Comparison of ENCODE assay signal across 24 cellular contexts in the genomic region with DNA sequence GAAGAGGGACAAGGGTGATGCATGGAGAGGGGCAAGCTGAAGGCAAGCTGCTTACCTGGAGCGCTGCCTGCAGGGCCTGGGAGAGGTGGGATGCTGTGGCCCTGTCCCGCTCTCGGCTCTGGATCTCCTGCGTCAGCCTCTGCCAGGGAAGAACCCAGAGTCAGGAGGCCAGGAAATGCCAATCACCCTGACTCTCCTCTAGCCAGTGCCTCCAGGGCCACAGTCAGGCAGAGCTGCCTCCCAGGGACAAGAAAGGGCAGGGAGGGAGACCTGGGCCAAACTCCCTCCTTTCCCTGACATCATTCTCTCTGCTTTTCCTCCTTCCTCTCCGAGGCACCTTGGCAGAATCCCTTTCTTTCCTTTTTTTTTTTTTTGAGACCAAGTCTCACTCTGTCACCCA. TPM values are rescaled to one million over a fixed set of nuclear protein-coding genes. Genes with fewer than 3 reads are reported as not detected.
DNase-seq lines count a peak whose midpoint lies in the region; ATAC-seq, FAIRE-seq and TF ChIP-seq lines count a peak whose summit lies in the region.
"Had no signal": no experiment of that assay in that cellular context is flagged by ENCODE, and none has a peak within 500 bp of the region (broad histone marks: within the 10 kb centered on the region; RNA-seq: fewer than 3 reads in every experiment).

No MANE protein-coding gene starts in this region.

- 85% methylated on average over 5 of the region's 5 CpGs for WGBS in HepG2 (ENCODE audit: low lambda C conversion rate)
- WGBS in right lobe of liver (ENCODE audit: insufficient coverage, low coverage, low lambda C conversion rate, missing lambda C conversion rate), result 45% methylated on average over 1 of the region's 5 CpGs
- 86% methylated on average over 5 of the region's 5 CpGs for WGBS in mesenchymal stem cell

- H3K4me3 ChIP-seq in HepG2 (replicated peaks in 1 of 3; ENCODE audit: insufficient read depth in 1 of 3, low read depth in 2 of 3, low read length in 3 of 3), result no peak overlapping the region
- H3K4me3 ChIP-seq in right lobe of liver, result no peak overlapping the region
- no peak overlapping the region for H3K4me3 ChIP-seq in mesenchymal stem cell (ENCODE audit: insufficient read depth in 1 of 2, low read depth in 1 of 2, low read length in 2 of 2)
- H3K4me3 ChIP-seq: BLaER1, HAP-1, K562 had no signal

- no peak for TF ChIP-seq RAD21 in HepG2 (CRISPR knock-in tag; IDR thresholded peaks at IDR 0.05)

- peak overlapping the region; percentile 25 for H4K91ac ChIP-seq in mesenchymal stem cell (ENCODE audit: low read length)

- H3K36me3 ChIP-seq in HepG2 (replicated peaks in 1 of 2; ENCODE audit: control insufficient read depth in 1 of 2, insufficient read depth in 2 of 2, low read length in 2 of 2), result peaks cover 0 to 3% of the 10 kb centered on the region in 2 experiments; a peak in 2 of 5 replicates
- no peaks in the 10 kb centered on the region for H3K36me3 ChIP-seq in right lobe of liver
- H3K36me3 ChIP-seq in mesenchymal stem cell (ENCODE audit: control insufficient read depth in 1 of 2, insufficient read depth in 2 of 2, low read depth in 1 of 2, low read length in 2 of 2), result peaks cover 0 to 7% of the 10 kb centered on the region in 2 experiments
- H3K36me3 ChIP-seq: BLaER1, HAP-1 had no signal

- no peak overlapping the region for H3K4me3 Mint-ChIP-seq in stimulated activated effector memory CD8-positive, alpha-beta T cell treated with anti-CD3 and anti-CD28 coated beads, Interleukin-12 subunit alpha, Interleukin-12 subunit beta, amount 100 ng/mL, for 72 hours
- H3K4me3 Mint-ChIP-seq: CD14-positive monocyte; CD4-positive, alpha-beta memory T cell had no signal

- CTCF ChIA-PET in HepG2 (lab: Yijun Ruan, JAX; ENCODE audit: low intra/inter-chr PET ratio, low total read pairs), result no interaction called here

- H2BK5ac ChIP-seq in mesenchymal stem cell (ENCODE audit: low read depth, low read length, poor library complexity, severe bottlenecking), result no peak overlapping the region

- H2BK120ac ChIP-seq in mesenchymal stem cell (ENCODE audit: low read depth, low read length), result no peak overlapping the region

- H3K27me3 ChIP-seq in HepG2 (ENCODE audit: control insufficient read depth in 1 of 2, insufficient read depth in 2 of 2, low read length in 2 of 2) (no peaks in the 10 kb centered on the region), right lobe of liver (no peaks in the 10 kb centered on the region), mesenchymal stem cell (ENCODE audit: control insufficient read depth in 1 of 2, insufficient read depth in 1 of 2, low read length in 2 of 2) (peaks cover 0 to 46% of the 10 kb centered on the region in 2 experiments)
- H3K27me3 ChIP-seq: BLaER1 had no signal

- H4K20me1 ChIP-seq in HepG2 (ENCODE audit: insufficient read depth, low read length), result no peaks in the 10 kb centered on the region
- H4K20me1 ChIP-seq: BLaER1 had no signal

- no peak overlapping the region for H2AFZ ChIP-seq in HepG2 (ENCODE audit: low read length)
- no peak overlapping the region for H2AFZ ChIP-seq in mesenchymal stem cell (ENCODE audit: low read depth, low read length)

- H4K8ac ChIP-seq in mesenchymal stem cell (ENCODE audit: low read length), result no peak overlapping the region

- peaks cover 24% of the 10 kb centered on the region for H3K4me1 Mint-ChIP-seq in stimulated activated effector memory CD8-positive, alpha-beta T cell treated with anti-CD3 and anti-CD28 coated beads, Interleukin-12 subunit alpha, Interleukin-12 subunit beta, amount 100 ng/mL, for 72 hours

- H3K23ac ChIP-seq in mesenchymal stem cell (ENCODE audit: low read length in 2 of 2), result no peak overlapping the region

- H3K36me3 Mint-ChIP-seq in stimulated activated effector memory CD8-positive, alpha-beta T cell treated with anti-CD3 and anti-CD28 coated beads, Interleukin-12 subunit alpha, Interleukin-12 subunit beta, amount 100 ng/mL, for 72 hours, result peaks cover 6% of the 10 kb centered on the region
- H3K36me3 Mint-ChIP-seq: CD14-positive monocyte; CD4-positive, alpha-beta memory T cell had no signal

- H3K79me2 ChIP-seq in HepG2 (ENCODE audit: insufficient read depth, low read length), result no peaks in the 10 kb centered on the region

- H3K4me2 ChIP-seq in HepG2 (ENCODE audit: low read depth, low read length) (no peak overlapping the region), mesenchymal stem cell (ENCODE audit: low read length, poor library complexity, severe bottlenecking) (no peak overlapping the region)
- H3K4me2 ChIP-seq: BLaER1 had no signal

- H3K4me1 ChIP-seq in HepG2 (ENCODE audit: insufficient read depth, low read length) (peaks cover 5% of the 10 kb centered on the region; the same call in 1 of the 2 replicates), right lobe of liver (no peaks in the 10 kb centered on the region), mesenchymal stem cell (ENCODE audit: control insufficient read depth, insufficient read depth, low read depth, low read length) (peaks cover 13% of the 10 kb centered on the region)
- H3K4me1 ChIP-seq: HAP-1 had no signal

- TF ChIP-seq POLR2A in HepG2 (IDR thresholded peaks at IDR 0.05; ENCODE audit: insufficient read depth in 1 of 2, low read depth in 2 of 2, low read length in 2 of 2) (no peak), right lobe of liver (IDR thresholded peaks at IDR 0.05) (no peak)

- TF ChIP-seq EP300 in HepG2 (IDR thresholded peaks at IDR 0.05; ENCODE audit: low read depth in 2 of 2, low read length in 2 of 2), result no peak
- no peak for TF ChIP-seq EP300 in HepG2 (CRISPR knock-in tag; IDR thresholded peaks at IDR 0.05; ENCODE audit: borderline replicate concordance)

- no peak overlapping the region for H3K4ac ChIP-seq in mesenchymal stem cell (ENCODE audit: low read depth in 1 of 2, low read length in 2 of 2)

- H3K79me1 ChIP-seq in mesenchymal stem cell (replicated peaks; ENCODE audit: low read length, poor library complexity, severe bottlenecking), result no peaks in the 10 kb centered on the region

- no peak for FAIRE-seq in HepG2 (lab: Jason Lieb, UNC)
- FAIRE-seq: GM12892, GM18507, K562 had no signal

- in situ Hi-C loops in HepG2 (cut with HindIII; ENCODE audit: extremely low pct_ligation_motif_present, low pct_unique_long_range_greater_than_20kb), result no loop called here

- no peaks in the 10 kb centered on the region for H3K9me3 Mint-ChIP-seq in stimulated activated effector memory CD8-positive, alpha-beta T cell treated with anti-CD3 and anti-CD28 coated beads, Interleukin-12 subunit alpha, Interleukin-12 subunit beta, amount 100 ng/mL, for 72 hours
- H3K9me3 Mint-ChIP-seq: CD4-positive, alpha-beta memory T cell had no signal

- H3K9me3 ChIP-seq in HepG2 (ENCODE audit: low read length) (no peaks in the 10 kb centered on the region), right lobe of liver (no peaks in the 10 kb centered on the region), mesenchymal stem cell (ENCODE audit: control insufficient read depth, low read length) (no peaks in the 10 kb centered on the region)
- H3K9me3 ChIP-seq: BLaER1, HAP-1 had no signal

- peak overlapping the region; percentile 20 for H3K27ac Mint-ChIP-seq in stimulated activated effector memory CD8-positive, alpha-beta T cell treated with anti-CD3 and anti-CD28 coated beads, Interleukin-12 subunit alpha, Interleukin-12 subunit beta, amount 100 ng/mL, for 72 hours
- H3K27ac Mint-ChIP-seq: CD14-positive monocyte had no signal

- TF ChIP-seq CTCF in HepG2 (CRISPR knock-in tag; IDR thresholded peaks at IDR 0.05), result no peak
- no peak for TF ChIP-seq CTCF in right lobe of liver (IDR thresholded peaks at IDR 0.05)

- H3K18ac ChIP-seq in mesenchymal stem cell (ENCODE audit: low read depth in 1 of 2, low read length in 2 of 2), result no peak overlapping the region

- no peak overlapping the region for H2BK12ac ChIP-seq in mesenchymal stem cell (ENCODE audit: low read length in 2 of 2)

- DNase-seq in HepG2 (ENCODE audit: low spot score) (no peak), right lobe of liver (no peak), M059J (ENCODE audit: low read depth) (peak; percentile 66), mesenchymal stem cell (no peak), putamen (ENCODE audit: low spot score) (no peak), superior temporal gyrus (ENCODE audit: extremely low spot score) (no peak)
- no peak for DNase-seq in stimulated activated effector memory CD8-positive, alpha-beta T cell treated with anti-CD3 and anti-CD28 coated beads, Interleukin-12 subunit alpha, Interleukin-12 subunit beta, amount 100 ng/mL, for 72 hours (ENCODE audit: low spot score in 2 of 2)
- DNase-seq: 8988T; CD4-positive, alpha-beta memory T cell; DMS153; DMS79; GDM1; GOT3; IMR-90 had no signal

- ATAC-seq in HepG2 (no peak), right lobe of liver (no peak), GM21576 (IDR thresholded peaks at IDR 0.05; ENCODE audit: unreplicated experiment) (no peak)
- ATAC-seq in stimulated activated effector memory CD8-positive, alpha-beta T cell treated with anti-CD3 and anti-CD28 coated beads, Interleukin-12 subunit alpha, Interleukin-12 subunit beta, amount 100 ng/mL, for 72 hours, result no peak
- ATAC-seq: K562 had no signal

- no TSS peak for BruUV-seq in HepG2 (replicated peaks; lab: Mats Ljungman, UMichigan)

- no peak overlapping the region for H3K14ac ChIP-seq in mesenchymal stem cell (ENCODE audit: low read length in 2 of 2)

- intact Hi-C loops in HepG2 (cut with micrococcal nuclease; ENCODE audit: unreplicated experiment), result no loop called here
- intact Hi-C loops in right lobe of liver (cut with DNase I), result loop anchor here in 1 of 2 donors (10.0 kb wide), 1 partner anchor 273 kb away; no protein-coding TSS in a partner anchor

- POLR2A ChIA-PET in HepG2 (lab: Yijun Ruan, JAX), result interaction anchor here (1.0 to 1.3 kb wide), 2 partner anchors 9 to 34 kb away, joined by 3 read pairs; no protein-coding TSS in a partner anchor

- H3K27ac ChIP-seq in HepG2 (ENCODE audit: extremely low read length, insufficient read depth, low read length) (no peak overlapping the region), right lobe of liver (no peak overlapping the region), mesenchymal stem cell (ENCODE audit: low read length, poor library complexity, severe bottlenecking) (no peak overlapping the region)
- H3K27ac ChIP-seq: BLaER1, HL-60 had no signal

- no peak overlapping the region for H2AK5ac ChIP-seq in mesenchymal stem cell (ENCODE audit: low read length, severe bottlenecking)

- no peak overlapping the region for H3K9ac ChIP-seq in HepG2 (ENCODE audit: insufficient read depth, low read depth, low read length)
- no peak overlapping the region for H3K9ac ChIP-seq in mesenchymal stem cell (ENCODE audit: low read length)
- H3K9ac ChIP-seq: BLaER1 had no signal

- no peak overlapping the region for H2BK15ac ChIP-seq in mesenchymal stem cell (ENCODE audit: low read depth, poor library complexity, severe bottlenecking)

RNA-seq across cellular contexts. Expression of gene CDK3, which starts 11.3 kb away (rescaled TPM):
- 2.0 and 5.8 TPM in 2 replicates for total RNA-seq in HepG2 (2016; rRNA removed; fragmentation: Illumina TruSeq; extraction: Trizol)
- 1.8 and 2.5 TPM in 2 replicates for total RNA-seq in HepG2 (2016; cell fraction: cytosol; rRNA removed; fragmentation: Illumina TruSeq; extraction: Trizol; ENCODE audit: low read depth)
- 1.6 and 5.0 TPM in 2 replicates for total RNA-seq in HepG2 (2016; cell fraction: insoluble cytoplasmic fraction; rRNA removed; fragmentation: Illumina TruSeq; extraction: Trizol)
- total RNA-seq in HepG2 (2016; cell fraction: membrane; rRNA removed; fragmentation: Illumina TruSeq; extraction: Trizol), result 2.3 TPM in 2 replicates
- total RNA-seq in HepG2 (2016; cell fraction: nucleus; rRNA removed; fragmentation: Illumina TruSeq; extraction: Trizol), result 7.8 and 9.0 TPM in 2 replicates
- polyA plus RNA-seq in HepG2 (2011; rRNA removed), result 11.4 and 18.0 TPM in 2 replicates
- 5.4 and 6.1 TPM in 2 replicates for polyA plus RNA-seq in HepG2 (2011; cell fraction: cytosol; rRNA removed)
- polyA plus RNA-seq in HepG2 (2011; cell fraction: nucleus; rRNA removed), result 90.2 and 107 TPM in 2 replicates
- polyA plus RNA-seq in HepG2 (2012), result 10.2 and 11.2 TPM in 2 replicates
- polyA plus RNA-seq in HepG2 (2016; cell fraction: cytosol; fragmentation: Illumina TruSeq; extraction: Trizol; ENCODE audit: low read depth), result 0.93 and 1.5 TPM in 2 replicates
- 1.1 and 1.4 TPM in 2 replicates for polyA plus RNA-seq in HepG2 (2016; cell fraction: insoluble cytoplasmic fraction; fragmentation: Illumina TruSeq; extraction: Trizol; ENCODE audit: low read depth)
- polyA plus RNA-seq in HepG2 (2016; cell fraction: membrane; fragmentation: Illumina TruSeq; extraction: Trizol; ENCODE audit: low read depth), result 1.8 and 2.0 TPM in 2 replicates
- 29.8 and 32.4 TPM in 2 replicates for polyA plus RNA-seq in HepG2 (2016; cell fraction: nucleus; fragmentation: Illumina TruSeq; extraction: Trizol; ENCODE audit: insufficient read depth, low read depth)
- 0.84 and 2.9 TPM in 2 replicates for polyA minus RNA-seq in HepG2 (2011; rRNA and poly(A)+ RNA removed; ENCODE audit: low replicate concordance)
- 0.62 and 1.3 TPM in 2 replicates for polyA minus RNA-seq in HepG2 (2011; cell fraction: cytosol; rRNA and poly(A)+ RNA removed)
- 4.0 and 7.6 TPM in 2 replicates for polyA minus RNA-seq in HepG2 (2011; cell fraction: nucleus; rRNA and poly(A)+ RNA removed)
- total RNA-seq in right lobe of liver, result 10 to 100 TPM in 1 of 6 experiments, 1 to 10 TPM in 5; 2.2 to 11.0 (median 3.1) TPM
- total RNA-seq in M059J (2014; rRNA removed; shearing (Covaris generic)), result 0.30 and 1.6 TPM in 2 replicates
- polyA plus RNA-seq in mesenchymal stem cell (2013, experiment 1 of 2), result 3.5 TPM
- polyA plus RNA-seq in mesenchymal stem cell (2013, experiment 2 of 2), result 3.1 TPM
- polyA plus RNA-seq: CD14-positive monocyte had no signal

RNA-seq across cellular contexts. Expression of gene EVPL, which starts 15.2 kb away (rescaled TPM):
- total RNA-seq in HepG2 (2016; rRNA removed; fragmentation: Illumina TruSeq; extraction: Trizol) (3.6 and 8.2 TPM in 2 replicates), right lobe of liver (under 1 TPM in 1 of 6 experiments, not detected in 5; 0.62 TPM)
- 1.1 and 1.8 TPM in 2 replicates for total RNA-seq in HepG2 (2016; cell fraction: cytosol; rRNA removed; fragmentation: Illumina TruSeq; extraction: Trizol; ENCODE audit: low read depth)
- total RNA-seq in HepG2 (2016; cell fraction: insoluble cytoplasmic fraction; rRNA removed; fragmentation: Illumina TruSeq; extraction: Trizol), result 2.4 and 9.2 TPM in 2 replicates
- 1.1 and 1.4 TPM in 2 replicates for total RNA-seq in HepG2 (2016; cell fraction: membrane; rRNA removed; fragmentation: Illumina TruSeq; extraction: Trizol)
- total RNA-seq in HepG2 (2016; cell fraction: nucleus; rRNA removed; fragmentation: Illumina TruSeq; extraction: Trizol), result 8.8 and 9.0 TPM in 2 replicates
- polyA plus RNA-seq in HepG2 (2011; rRNA removed), result 2.1 and 4.3 TPM in 2 replicates
- 0.99 and 1.4 TPM in 2 replicates for polyA plus RNA-seq in HepG2 (2011; cell fraction: cytosol; rRNA removed)
- polyA plus RNA-seq in HepG2 (2011; cell fraction: nucleus; rRNA removed), result 26.0 and 30.5 TPM in 2 replicates
- 3.9 and 4.6 TPM in 2 replicates for polyA plus RNA-seq in HepG2 (2012)
- polyA plus RNA-seq in HepG2 (2016; cell fraction: cytosol; fragmentation: Illumina TruSeq; extraction: Trizol; ENCODE audit: low read depth), result 0.88 and 1.3 TPM in 2 replicates
- polyA plus RNA-seq in HepG2 (2016; cell fraction: insoluble cytoplasmic fraction; fragmentation: Illumina TruSeq; extraction: Trizol; ENCODE audit: low read depth), result 2.9 and 4.4 TPM in 2 replicates
- polyA plus RNA-seq in HepG2 (2016; cell fraction: membrane; fragmentation: Illumina TruSeq; extraction: Trizol; ENCODE audit: low read depth), result 1.0 and 1.6 TPM in 2 replicates
- 26.6 and 28.0 TPM in 2 replicates for polyA plus RNA-seq in HepG2 (2016; cell fraction: nucleus; fragmentation: Illumina TruSeq; extraction: Trizol; ENCODE audit: insufficient read depth, low read depth)
- polyA minus RNA-seq in HepG2 (2011; rRNA and poly(A)+ RNA removed; ENCODE audit: low replicate concordance), result 3.4 and 3.8 TPM in 2 replicates
- 3.0 TPM in 2 replicates for polyA minus RNA-seq in HepG2 (2011; cell fraction: cytosol; rRNA and poly(A)+ RNA removed)
- polyA minus RNA-seq in HepG2 (2011; cell fraction: nucleus; rRNA and poly(A)+ RNA removed), result 4.9 and 7.6 TPM in 2 replicates
- not detected in 2 replicates for total RNA-seq in M059J (2014; rRNA removed; shearing (Covaris generic))
- not detected for polyA plus RNA-seq in mesenchymal stem cell (2013, experiment 1 of 2)
- not detected for polyA plus RNA-seq in mesenchymal stem cell (2013, experiment 2 of 2)
- total RNA-seq: CD4-positive, alpha-beta memory T cell; HT1080; IMR-90 had no signal
- polyA plus RNA-seq: AG04450; CD14-positive monocyte; CD4-positive, alpha-beta memory T cell; IMR-90 had no signal

RNA-seq across cellular contexts. Expression of gene TEN1, which starts 32.9 kb away (rescaled TPM):
- 14.7 and 18.0 TPM in 2 replicates for total RNA-seq in HepG2 (2016; rRNA removed; fragmentation: Illumina TruSeq; extraction: Trizol)
- total RNA-seq in HepG2 (2016; cell fraction: cytosol; rRNA removed; fragmentation: Illumina TruSeq; extraction: Trizol; ENCODE audit: low read depth), result 26.3 and 36.8 TPM in 2 replicates
- total RNA-seq in HepG2 (2016; cell fraction: insoluble cytoplasmic fraction; rRNA removed; fragmentation: Illumina TruSeq; extraction: Trizol), result 13.8 and 19.0 TPM in 2 replicates
- total RNA-seq in HepG2 (2016; cell fraction: membrane; rRNA removed; fragmentation: Illumina TruSeq; extraction: Trizol), result 38.9 and 47.5 TPM in 2 replicates
- 9.0 and 10.9 TPM in 2 replicates for total RNA-seq in HepG2 (2016; cell fraction: nucleus; rRNA removed; fragmentation: Illumina TruSeq; extraction: Trizol)
- 21.3 and 29.4 TPM in 2 replicates for polyA plus RNA-seq in HepG2 (2011; rRNA removed)
- polyA plus RNA-seq in HepG2 (2011; cell fraction: cytosol; rRNA removed), result 20.7 and 26.7 TPM in 2 replicates
- polyA plus RNA-seq in HepG2 (2011; cell fraction: nucleus; rRNA removed), result 68.4 and 69.7 TPM in 2 replicates
- 17.2 and 19.1 TPM in 2 replicates for polyA plus RNA-seq in HepG2 (2012)
- 36.8 and 50.4 TPM in 2 replicates for polyA plus RNA-seq in HepG2 (2016; cell fraction: cytosol; fragmentation: Illumina TruSeq; extraction: Trizol; ENCODE audit: low read depth)
- polyA plus RNA-seq in HepG2 (2016; cell fraction: insoluble cytoplasmic fraction; fragmentation: Illumina TruSeq; extraction: Trizol; ENCODE audit: low read depth), result 17.0 and 17.1 TPM in 2 replicates
- 37.6 and 44.5 TPM in 2 replicates for polyA plus RNA-seq in HepG2 (2016; cell fraction: membrane; fragmentation: Illumina TruSeq; extraction: Trizol; ENCODE audit: low read depth)
- 23.5 and 24.6 TPM in 2 replicates for polyA plus RNA-seq in HepG2 (2016; cell fraction: nucleus; fragmentation: Illumina TruSeq; extraction: Trizol; ENCODE audit: insufficient read depth, low read depth)
- polyA minus RNA-seq in HepG2 (2011; rRNA and poly(A)+ RNA removed; ENCODE audit: low replicate concordance), result 12.3 and 13.2 TPM in 2 replicates
- 3.3 and 7.8 TPM in 2 replicates for polyA minus RNA-seq in HepG2 (2011; cell fraction: cytosol; rRNA and poly(A)+ RNA removed)
- 6.5 and 7.1 TPM in 2 replicates for polyA minus RNA-seq in HepG2 (2011; cell fraction: nucleus; rRNA and poly(A)+ RNA removed)
- 10 to 100 TPM in 5 of 6 experiments, 1 to 10 TPM in 1; 6.9 to 25.2 (median 14.1) TPM for total RNA-seq in right lobe of liver
- total RNA-seq in M059J (2014; rRNA removed; shearing (Covaris generic)), result 8.0 and 14.3 TPM in 2 replicates
- 21.3 TPM for polyA plus RNA-seq in mesenchymal stem cell (2013, experiment 1 of 2)
- polyA plus RNA-seq in mesenchymal stem cell (2013, experiment 2 of 2), result 20.5 TPM

RNA-seq across cellular contexts. Expression of gene ACOX1, which starts 33.0 kb away (rescaled TPM):
- total RNA-seq in HepG2 (2016; rRNA removed; fragmentation: Illumina TruSeq; extraction: Trizol) (120 and 156 TPM in 2 replicates), right lobe of liver (100 to 1,000 TPM; 112 to 202 (median 190) TPM)
- 10.7 and 14.1 TPM in 2 replicates for total RNA-seq in HepG2 (2016; cell fraction: cytosol; rRNA removed; fragmentation: Illumina TruSeq; extraction: Trizol; ENCODE audit: low read depth)
- total RNA-seq in HepG2 (2016; cell fraction: insoluble cytoplasmic fraction; rRNA removed; fragmentation: Illumina TruSeq; extraction: Trizol), result 117 and 150 TPM in 2 replicates
- total RNA-seq in HepG2 (2016; cell fraction: membrane; rRNA removed; fragmentation: Illumina TruSeq; extraction: Trizol), result 29.9 and 30.7 TPM in 2 replicates
- 86.5 and 102 TPM in 2 replicates for total RNA-seq in HepG2 (2016; cell fraction: nucleus; rRNA removed; fragmentation: Illumina TruSeq; extraction: Trizol)
- 84.2 and 86.4 TPM in 2 replicates for polyA plus RNA-seq in HepG2 (2011; rRNA removed)
- 56.8 and 64.7 TPM in 2 replicates for polyA plus RNA-seq in HepG2 (2011; cell fraction: cytosol; rRNA removed)
- polyA plus RNA-seq in HepG2 (2011; cell fraction: nucleus; rRNA removed), result 77.2 and 84.5 TPM in 2 replicates
- polyA plus RNA-seq in HepG2 (2012), result 59.6 and 89.0 TPM in 2 replicates
- 5.3 and 5.6 TPM in 2 replicates for polyA plus RNA-seq in HepG2 (2016; cell fraction: cytosol; fragmentation: Illumina TruSeq; extraction: Trizol; ENCODE audit: low read depth)
- 71.5 and 71.7 TPM in 2 replicates for polyA plus RNA-seq in HepG2 (2016; cell fraction: insoluble cytoplasmic fraction; fragmentation: Illumina TruSeq; extraction: Trizol; ENCODE audit: low read depth)
- polyA plus RNA-seq in HepG2 (2016; cell fraction: membrane; fragmentation: Illumina TruSeq; extraction: Trizol; ENCODE audit: low read depth), result 8.6 and 11.1 TPM in 2 replicates
- 66.2 and 73.5 TPM in 2 replicates for polyA plus RNA-seq in HepG2 (2016; cell fraction: nucleus; fragmentation: Illumina TruSeq; extraction: Trizol; ENCODE audit: insufficient read depth, low read depth)
- 73.6 and 303 TPM in 2 replicates for polyA minus RNA-seq in HepG2 (2011; rRNA and poly(A)+ RNA removed; ENCODE audit: low replicate concordance)
- 201 and 237 TPM in 2 replicates for polyA minus RNA-seq in HepG2 (2011; cell fraction: cytosol; rRNA and poly(A)+ RNA removed)
- 162 and 215 TPM in 2 replicates for polyA minus RNA-seq in HepG2 (2011; cell fraction: nucleus; rRNA and poly(A)+ RNA removed)
- total RNA-seq in M059J (2014; rRNA removed; shearing (Covaris generic)), result 16.7 and 22.4 TPM in 2 replicates
- polyA plus RNA-seq in mesenchymal stem cell (2013, experiment 1 of 2), result 14.7 TPM
- 14.0 TPM for polyA plus RNA-seq in mesenchymal stem cell (2013, experiment 2 of 2)
